Comparison of ENCODE assay signal across 8 cellular contexts in the genomic region with DNA sequence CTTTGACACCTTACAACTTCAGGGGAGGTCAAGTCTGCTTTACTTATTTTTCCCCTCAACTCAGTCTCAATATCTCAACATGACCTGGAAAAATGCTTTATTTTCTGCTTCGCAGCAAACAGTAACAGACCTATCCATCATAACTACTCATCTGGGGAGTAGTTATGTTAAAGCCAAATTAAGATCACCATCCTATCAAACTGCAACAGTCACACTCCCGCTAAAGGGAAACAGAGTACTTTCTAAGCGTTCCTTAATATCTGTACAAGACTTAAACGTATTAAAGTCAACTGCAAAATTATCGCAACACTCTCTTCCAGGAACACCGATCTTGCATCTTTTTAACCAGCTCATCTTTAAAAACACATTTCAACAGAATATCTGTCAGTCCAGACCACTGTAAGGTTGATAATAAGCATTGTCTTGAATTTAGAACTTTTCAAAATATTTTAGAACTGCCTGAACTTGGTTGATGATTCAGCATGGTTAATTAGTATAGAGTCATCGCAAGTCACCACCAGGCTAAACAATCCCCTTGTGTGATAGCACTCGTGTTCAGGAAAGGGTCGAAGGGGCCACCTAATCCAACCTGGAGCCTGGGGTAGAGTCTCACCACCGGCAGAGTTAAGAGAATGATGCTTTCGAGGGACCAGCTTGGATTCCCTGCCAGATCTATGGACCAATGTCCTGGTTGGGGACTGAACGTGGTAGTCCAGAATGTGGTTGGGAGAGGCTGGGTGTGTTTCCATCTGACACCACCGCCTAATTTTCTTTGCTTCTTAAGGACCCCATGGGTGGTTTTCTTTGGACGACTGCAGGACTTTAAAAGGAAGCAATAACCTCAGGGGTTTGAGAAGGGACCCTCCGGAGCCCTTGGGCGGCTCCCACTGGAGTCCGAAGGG. TPM values are rescaled to one million over a fixed set of nuclear protein-coding genes. Genes with fewer than 3 reads are reported as not detected.
DNase-seq lines count a peak whose midpoint lies in the region; ATAC-seq, FAIRE-seq and TF ChIP-seq lines count a peak whose summit lies in the region.

No MANE protein-coding gene starts in this region.

- peak overlapping the region; percentile 70 for H3K4me3 ChIP-seq in HFF-Myc (replicated peaks; ENCODE audit: low read depth, low read length)
- peak overlapping the region; percentile 78 for H3K4me3 ChIP-seq in neural progenitor cell

- H3K9me3 ChIP-seq in neural progenitor cell (ENCODE audit: low read depth): no peaks in the 10 kb centered on the region

- no peak for TF ChIP-seq CTCF in C4-2B (conservative IDR thresholded peaks at IDR 0.05)
- no peak for TF ChIP-seq CTCF in HFF-Myc (IDR thresholded peaks at IDR 0.05; ENCODE audit: low read depth, low read length, missing control alignments)
- TF ChIP-seq CTCF in neural progenitor cell (IDR thresholded peaks at IDR 0.05): no peak

- H3K27me3 ChIP-seq in neural progenitor cell: peaks cover 13% of the 10 kb centered on the region

- H3K27ac Mint-ChIP-seq in activated CD4-positive, alpha-beta T cell treated with anti-CD3 and anti-CD28 coated beads, Interleukin-2, amount 10 ng/mL, durations not matched to agents 7 days and 5 days: peak overlapping the region; percentile 87
- H3K27ac Mint-ChIP-seq in neural progenitor cell: no peak overlapping the region

- H3K27ac ChIP-seq in C4-2B (peak overlapping the region; percentile 83), epithelial cell of prostate (peak overlapping the region; percentile 86), neural progenitor cell (no peak overlapping the region)

- no peak for FAIRE-seq in RCC 7860 (lab: Jason Lieb, UNC)

- no peak for DNase-seq in HFF-Myc (ENCODE audit: extremely low read depth, low read depth)
- no peak for DNase-seq in activated CD4-positive, alpha-beta T cell treated with anti-CD3 and anti-CD28 coated beads, Interleukin-2, amount 10 ng/mL, durations not matched to agents 7 days and 5 days
- DNase-seq in epithelial cell of prostate (ENCODE audit: low read depth, low spot score): no peak
- DNase-seq in neural progenitor cell (ENCODE audit: low spot score): peak; percentile 28
- no peak for DNase-seq in T-helper 9 cell
- DNase-seq in RCC 7860 (ENCODE audit: low spot score): no peak

- POLR2A ChIA-PET in activated CD4-positive, alpha-beta T cell treated with anti-CD3 and anti-CD28 coated beads, Interleukin-2, amount 10 ng/mL, durations not matched to agents 7 days and 5 days (lab: Charles Lee): no interaction called here

- peak overlapping the region; percentile 95 for H2AFZ ChIP-seq in neural progenitor cell (replicated peaks)

- H3K4me2 ChIP-seq in neural progenitor cell: peak overlapping the region; percentile 94

- CTCF ChIA-PET in activated CD4-positive, alpha-beta T cell treated with anti-CD3 and anti-CD28 coated beads, Interleukin-2, amount 10 ng/mL, durations not matched to agents 7 days and 5 days (lab: Charles Lee): interaction anchor here (0.6 kb wide), 1 partner anchor 22 kb away, joined by 3 read pairs; no protein-coding TSS in a partner anchor

- H3F3A ChIP-seq in neural progenitor cell (ENCODE audit: low read depth): peaks cover 21% of the 10 kb centered on the region

- H3K36me3 Mint-ChIP-seq in activated CD4-positive, alpha-beta T cell treated with anti-CD3 and anti-CD28 coated beads, Interleukin-2, amount 10 ng/mL, durations not matched to agents 7 days and 5 days (ENCODE audit: low read depth): peaks cover 21% of the 10 kb centered on the region
- no peaks in the 10 kb centered on the region for H3K36me3 Mint-ChIP-seq in neural progenitor cell

- no peak overlapping the region for H3K9ac ChIP-seq in neural progenitor cell

- no peaks in the 10 kb centered on the region for H3K9me3 Mint-ChIP-seq in activated CD4-positive, alpha-beta T cell treated with anti-CD3 and anti-CD28 coated beads, Interleukin-2, amount 10 ng/mL, durations not matched to agents 7 days and 5 days
- H3K9me3 Mint-ChIP-seq in neural progenitor cell: no peaks in the 10 kb centered on the region

- peak overlapping the region; percentile 88 for H3K4me3 Mint-ChIP-seq in activated CD4-positive, alpha-beta T cell treated with anti-CD3 and anti-CD28 coated beads, Interleukin-2, amount 10 ng/mL, durations not matched to agents 7 days and 5 days
- peak overlapping the region; percentile 91 for H3K4me3 Mint-ChIP-seq in neural progenitor cell

- peaks cover 25% of the 10 kb centered on the region for H3K79me2 ChIP-seq in neural progenitor cell (ENCODE audit: low read depth)

- H4K20me1 ChIP-seq in neural progenitor cell (ENCODE audit: low read depth): peaks cover 6% of the 10 kb centered on the region

- H3K4me1 Mint-ChIP-seq in activated CD4-positive, alpha-beta T cell treated with anti-CD3 and anti-CD28 coated beads, Interleukin-2, amount 10 ng/mL, durations not matched to agents 7 days and 5 days: peaks cover 42% of the 10 kb centered on the region
- peaks cover 12% of the 10 kb centered on the region for H3K4me1 Mint-ChIP-seq in neural progenitor cell

- ATAC-seq in esophagus mucosa: no peak

- no peaks in the 10 kb centered on the region for H3K27me3 Mint-ChIP-seq in activated CD4-positive, alpha-beta T cell treated with anti-CD3 and anti-CD28 coated beads, Interleukin-2, amount 10 ng/mL, durations not matched to agents 7 days and 5 days
- no peaks in the 10 kb centered on the region for H3K27me3 Mint-ChIP-seq in neural progenitor cell (ENCODE audit: insufficient read depth, low read depth)

- no peaks in the 10 kb centered on the region for H3K36me3 ChIP-seq in neural progenitor cell

- H3K4me1 ChIP-seq in neural progenitor cell: peaks cover 6% of the 10 kb centered on the region

RNA-seq across cellular contexts. Expression of a gene that starts 1.0 kb away (rescaled TPM):
- 10 to 100 TPM; 54.2 to 64.4 TPM for total RNA-seq in activated CD4-positive, alpha-beta T cell treated with anti-CD3 and anti-CD28 coated beads, Interleukin-2, amount 10 ng/mL, durations not matched to agents 7 days and 5 days
- total RNA-seq in neural progenitor cell (ENCODE audit: low replicate concordance): 8.0 and 12.3 TPM in 2 replicates
- 40.1 TPM for total RNA-seq in esophagus mucosa
